9 cellular contexts compared by ENCODE assay signal in the genomic region with DNA sequence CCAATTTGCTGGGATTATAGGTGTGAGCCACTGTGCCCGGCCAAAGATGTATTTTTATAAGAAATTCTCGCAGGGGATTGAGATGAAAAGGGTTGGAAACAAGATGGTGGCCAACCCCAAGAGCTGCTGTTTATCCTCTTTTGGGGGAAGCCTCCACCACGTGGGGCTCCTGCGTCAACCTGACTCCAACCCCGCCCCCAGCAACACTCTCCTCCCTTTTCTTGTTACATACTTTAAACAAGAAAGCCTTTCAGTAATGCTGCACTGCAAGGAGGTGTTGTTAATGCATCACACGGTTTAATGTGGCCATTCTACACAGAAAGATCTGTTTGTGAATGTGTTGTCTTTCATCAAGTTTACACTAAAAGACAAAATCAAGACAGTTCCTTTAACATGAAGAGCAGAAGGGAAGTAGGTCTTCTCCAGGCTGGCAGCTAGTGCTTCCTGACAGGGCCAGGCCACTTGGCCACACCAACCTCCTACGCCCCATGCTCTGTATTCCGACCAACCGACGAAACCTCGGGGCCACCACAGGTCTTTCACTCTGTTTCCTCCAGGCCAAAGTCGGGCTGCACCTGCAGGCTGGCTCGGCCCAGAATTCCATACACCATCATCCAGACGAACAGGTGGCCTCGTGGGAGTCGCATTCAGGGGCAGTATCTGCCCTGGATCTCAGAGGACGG. TPM values are rescaled to one million over a fixed set of nuclear protein-coding genes. Genes with fewer than 3 reads are reported as not detected.
DNase-seq lines count a peak whose midpoint lies in the region; ATAC-seq, FAIRE-seq and TF ChIP-seq lines count a peak whose summit lies in the region.
"Had no signal": no experiment of that assay in that cellular context is flagged by ENCODE, and none has a peak within 500 bp of the region (broad histone marks: within the 10 kb centered on the region; RNA-seq: fewer than 3 reads in every experiment).

No MANE protein-coding gene starts in this region.

- peak in 2 of 3 donors; percentile 35 to 43 for ATAC-seq in natural killer cell
- no peak for ATAC-seq in natural killer cell treated with Interleukin-12 subunit alpha and Interleukin-12 subunit beta and Interleukin-15 and Interleukin-18, amount 100 ng/mL, for 72 hours
- ATAC-seq in HG03095 (IDR thresholded peaks at IDR 0.05; ENCODE audit: unreplicated experiment) = no peak
- ATAC-seq in GM21390 (IDR thresholded peaks at IDR 0.05; ENCODE audit: unreplicated experiment) = no peak

- intact Hi-C loops in natural killer cell (cut with micrococcal nuclease) (loop anchor here (5.0 kb wide), 1 partner anchor 51 kb away; a partner anchor contains a TSS), kidney (cut with DNase I) (no loop called here), uterus (cut with DNase I; ENCODE audit: low total_unique reads) (no loop called here)

- no peak overlapping the region for H3K9ac ChIP-seq in kidney (ENCODE audit: low read length in 2 of 2)

- H3K4me1 ChIP-seq in kidney (ENCODE audit: control insufficient read depth in 1 of 2, insufficient read depth in 1 of 2, low read depth in 1 of 2, low read length in 2 of 2) (peaks cover 12 to 30% of the 10 kb centered on the region in 2 donors), uterus (no peaks in the 10 kb centered on the region)

- peak; percentile 22 for DNase-seq in natural killer cell
- no peak for DNase-seq in natural killer cell treated with Interleukin-12 subunit alpha and Interleukin-12 subunit beta and Interleukin-15 and Interleukin-18, amount 100 ng/mL, for 72 hours (ENCODE audit: low spot score)
- DNase-seq in SK-MEL-5 (ENCODE audit: low read depth, low spot score) = peak; percentile 75
- DNase-seq in kidney = no peak
- DNase-seq in uterus = no peak
- DNase-seq in SHP77 treated with DMSO at 0.1 percent for 48 hours (lab: John Stamatoyannopoulos, UW) = no peak

- H3K36me3 ChIP-seq in kidney (ENCODE audit: control insufficient read depth in 1 of 2, insufficient read depth in 2 of 2, low read length in 2 of 2) (no peaks in the 10 kb centered on the region), uterus (no peaks in the 10 kb centered on the region)

- H3K27ac Mint-ChIP-seq in natural killer cell = peak overlapping the region; percentile 48 to 100
- H3K27ac Mint-ChIP-seq in natural killer cell treated with Interleukin-12 subunit alpha and Interleukin-12 subunit beta and Interleukin-15 and Interleukin-18, amount 100 ng/mL, for 72 hours = no peak overlapping the region

- no peaks in the 10 kb centered on the region for H3K9me3 Mint-ChIP-seq in natural killer cell
- H3K9me3 Mint-ChIP-seq in natural killer cell treated with Interleukin-12 subunit alpha and Interleukin-12 subunit beta and Interleukin-15 and Interleukin-18, amount 100 ng/mL, for 72 hours = no peaks in the 10 kb centered on the region

- no peak overlapping the region for H3K4me3 ChIP-seq in kidney (ENCODE audit: low read length in 2 of 2)
- no peak overlapping the region for H3K4me3 ChIP-seq in uterus

- no peak for FAIRE-seq in kidney (lab: Jason Lieb, UNC)
- FAIRE-seq: D721Med had no signal

- TF ChIP-seq POLR2A in uterus (IDR thresholded peaks at IDR 0.05) = no peak

- H3K9me3 ChIP-seq in kidney (ENCODE audit: control insufficient read depth in 1 of 2, low read length in 2 of 2) (no peaks in the 10 kb centered on the region), uterus (no peaks in the 10 kb centered on the region)

- TF ChIP-seq CTCF in natural killer cell (IDR thresholded peaks at IDR 0.05) (no peak), kidney (IDR thresholded peaks at IDR 0.05; ENCODE audit: borderline replicate concordance, extremely low read depth, insufficient read depth) (no peak), uterus (IDR thresholded peaks at IDR 0.05) (no peak)

- no peaks in the 10 kb centered on the region for H3K27me3 ChIP-seq in uterus

- no peaks in the 10 kb centered on the region for H3K36me3 Mint-ChIP-seq in natural killer cell
- no peaks in the 10 kb centered on the region for H3K36me3 Mint-ChIP-seq in natural killer cell treated with Interleukin-12 subunit alpha and Interleukin-12 subunit beta and Interleukin-15 and Interleukin-18, amount 100 ng/mL, for 72 hours

- H3K4me1 Mint-ChIP-seq in natural killer cell = peaks cover 40 to 60% of the 10 kb centered on the region in 2 donors
- peaks cover 19 to 44% of the 10 kb centered on the region in 2 donors for H3K4me1 Mint-ChIP-seq in natural killer cell treated with Interleukin-12 subunit alpha and Interleukin-12 subunit beta and Interleukin-15 and Interleukin-18, amount 100 ng/mL, for 72 hours (ENCODE audit: low read depth in 2 of 2)

- peak overlapping the region; percentile 37 for H3K4me3 Mint-ChIP-seq in natural killer cell
- no peak overlapping the region for H3K4me3 Mint-ChIP-seq in natural killer cell treated with Interleukin-12 subunit alpha and Interleukin-12 subunit beta and Interleukin-15 and Interleukin-18, amount 100 ng/mL, for 72 hours

- in situ Hi-C loops in SK-MEL-5 (cut with HindIII; ENCODE audit: low pct_unique_long_range_greater_than_20kb, low sequenced_read_pairs) = no loop called here

- peaks cover 5% of the 10 kb centered on the region in 2 donors for H3K27me3 Mint-ChIP-seq in natural killer cell (ENCODE audit: low read depth in 2 of 2)
- peaks cover 11 to 12% of the 10 kb centered on the region in 2 donors for H3K27me3 Mint-ChIP-seq in natural killer cell treated with Interleukin-12 subunit alpha and Interleukin-12 subunit beta and Interleukin-15 and Interleukin-18, amount 100 ng/mL, for 72 hours

- peak overlapping the region; percentile 13 to 16 for H3K27ac ChIP-seq in kidney (ENCODE audit: low read depth in 2 of 2, low read length in 2 of 2)
- H3K27ac ChIP-seq in uterus = peak overlapping the region; percentile 79 to 87

RNA-seq across cellular contexts. Expression of a gene that starts 25.9 kb away (rescaled TPM):
- 10 to 100 TPM in 1 of 3 donors, 1 to 10 TPM in 2; 2.1 to 10.1 (median 8.9) TPM for total RNA-seq in natural killer cell
- 1 to 10 TPM; 1.4 to 2.2 TPM for total RNA-seq in natural killer cell treated with Interleukin-12 subunit alpha and Interleukin-12 subunit beta and Interleukin-15 and Interleukin-18, amount 100 ng/mL, for 72 hours
- 0.32 and 0.42 TPM in 2 replicates for total RNA-seq in SK-MEL-5 (2014; rRNA removed; shearing (Covaris generic))
- 0.62 and 2.1 TPM in 2 replicates for polyA plus RNA-seq in SK-MEL-5 (2015; cell fraction: cytosol; rRNA removed)
- 0.18 and 3.7 TPM in 2 replicates for polyA plus RNA-seq in SK-MEL-5 (2015; cell fraction: nucleus; rRNA removed)
- total RNA-seq in kidney = 25.6 TPM
- 7.6 TPM for polyA plus RNA-seq in kidney (ENCODE audit: insufficient read depth, low read depth, low replicate concordance)
- total RNA-seq in uterus = 10 to 100 TPM in 3 of 4 donors, 1 to 10 TPM in 1; 9.5 to 37.5 (median 18.3) TPM

RNA-seq across cellular contexts. Expression of a gene that starts 48.7 kb away (rescaled TPM):
- total RNA-seq in natural killer cell (10 to 100 TPM; 11.4 to 13.5 (median 11.9) TPM), kidney (8.4 TPM), uterus (10 to 100 TPM in 1 of 4 donors, 1 to 10 TPM in 3; 5.9 to 11.0 (median 6.5) TPM)
- total RNA-seq in natural killer cell treated with Interleukin-12 subunit alpha and Interleukin-12 subunit beta and Interleukin-15 and Interleukin-18, amount 100 ng/mL, for 72 hours = 10 to 100 TPM; 12.9 to 22.1 TPM
- total RNA-seq in SK-MEL-5 (2014; rRNA removed; shearing (Covaris generic)) = 3.6 and 4.2 TPM in 2 replicates
- polyA plus RNA-seq in SK-MEL-5 (2015; cell fraction: cytosol; rRNA removed) = 4.1 and 4.2 TPM in 2 replicates
- polyA plus RNA-seq in SK-MEL-5 (2015; cell fraction: nucleus; rRNA removed) = 25.8 and 30.6 TPM in 2 replicates
- 1.3 TPM for polyA plus RNA-seq in kidney (ENCODE audit: insufficient read depth, low read depth, low replicate concordance)

Comparison
In these comparisons a context has a peak if more than half of its experiments do, and no peak if none do; other contexts are left out.
1. ATAC-seq: peak in natural killer cell (2 of 3); none in natural killer cell treated with Interleukin-12 subunit alpha and Interleukin-12 subunit beta and Interleukin-15 and Interleukin-18, amount 100 ng/mL, for 72 hours (0 of 2), HG03095 (single experiment) and GM21390 (single experiment).
2. DNase-seq: peak in natural killer cell (single experiment) and SK-MEL-5 (single experiment); none in natural killer cell treated with Interleukin-12 subunit alpha and Interleukin-12 subunit beta and Interleukin-15 and Interleukin-18, amount 100 ng/mL, for 72 hours (single experiment), kidney (single experiment), uterus (0 of 2) and SHP77 treated with DMSO at 0.1 percent for 48 hours (single experiment).
3. H3K27ac Mint-ChIP-seq: peak in natural killer cell (2 of 2); none in natural killer cell treated with Interleukin-12 subunit alpha and Interleukin-12 subunit beta and Interleukin-15 and Interleukin-18, amount 100 ng/mL, for 72 hours (0 of 2).